In the genomic region with DNA sequence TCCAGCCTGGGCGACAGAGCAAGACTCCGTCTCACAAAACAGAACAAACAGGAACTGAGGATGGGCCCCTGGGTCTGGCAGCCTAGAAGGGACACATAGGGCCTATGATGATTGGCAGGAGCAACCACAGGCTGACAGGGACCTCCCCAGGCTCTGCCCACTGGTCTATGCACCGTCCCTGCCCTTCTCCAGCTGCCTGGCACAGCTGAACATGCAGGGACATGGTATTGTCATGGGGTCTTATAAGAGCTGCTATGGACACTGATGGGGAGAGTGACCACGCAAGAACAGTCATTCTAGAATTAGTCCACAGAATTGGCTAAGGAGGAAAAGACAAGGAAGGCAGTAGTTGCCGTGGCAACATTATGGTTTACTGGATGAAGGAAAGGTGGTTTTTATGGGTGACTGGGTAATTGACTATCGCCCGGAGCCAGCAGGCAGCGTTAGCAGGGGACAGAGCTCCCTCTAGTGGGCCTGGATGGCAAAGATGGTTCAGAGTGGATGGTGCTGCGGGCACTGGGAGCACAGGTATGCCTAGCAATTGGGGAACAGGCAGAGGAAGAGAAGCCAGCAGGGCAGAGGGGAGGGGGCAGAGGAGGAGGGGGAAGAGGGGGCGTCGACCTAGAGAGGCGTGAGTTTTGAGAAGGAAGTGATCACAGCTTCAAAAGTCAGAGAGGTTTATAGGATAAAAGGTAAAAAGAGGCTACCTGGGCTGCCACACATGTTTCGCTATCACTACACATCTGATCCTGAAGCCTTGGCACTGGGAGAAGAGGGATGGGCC, we compare ENCODE assay signal across 1 cellular context.
A peak's percentile ranks its signal among the peaks of the same experiment; 100 is the strongest.
TF ChIP-seq lines count a peak whose summit lies in the region.

No MANE protein-coding gene starts in this region.

TF ChIP-seq in neural cell, 6 proteins besides CTCF, POLR2A, EP300 and RAD21 (continued from another document):
- TF ChIP-seq SMC3 (conservative IDR thresholded peaks at IDR 0.05; ENCODE audit: poor library complexity): peak; percentile 84
